21 cellular contexts compared by ENCODE assay signal in genomic region chr3:80050826-80051601, GRCh38.
A peak's percentile ranks its signal among the peaks of the same experiment; 100 is the strongest.
DNase-seq lines count a peak whose midpoint lies in the region; ATAC-seq and TF ChIP-seq lines count a peak whose summit lies in the region.
"Had no signal": no experiment of that assay in that cellular context is flagged by ENCODE, and none has a peak within 500 bp of the region (broad histone marks: within the 10 kb centered on the region; RNA-seq: fewer than 3 reads in every experiment).

No MANE protein-coding gene starts in this region.

- H2AFZ ChIP-seq in SK-N-SH (ENCODE audit: low read depth): no peak overlapping the region

- no peaks in the 10 kb centered on the region for H4K20me1 ChIP-seq in SK-N-SH (ENCODE audit: insufficient read depth)

- no peaks in the 10 kb centered on the region for H3K36me3 ChIP-seq in SK-N-SH (replicated peaks in 1 of 2; ENCODE audit: control insufficient read depth in 1 of 2, insufficient read depth in 2 of 2, low read length in 1 of 2)
- no peaks in the 10 kb centered on the region for H3K36me3 ChIP-seq in gastroesophageal sphincter
- H3K36me3 ChIP-seq: SJSA1 had no signal

- H3K4me3 ChIP-seq in SK-N-SH (ENCODE audit: low read depth in 2 of 2, low read length in 1 of 2): no peak overlapping the region
- no peak overlapping the region for H3K4me3 ChIP-seq in gastroesophageal sphincter
- H3K4me3 ChIP-seq: SJSA1 had no signal

- H3K27ac ChIP-seq in SK-N-SH (ENCODE audit: low read depth in 2 of 2, low read length in 1 of 2) (no peak overlapping the region), gastroesophageal sphincter (no peak overlapping the region)
- H3K27ac ChIP-seq: SJSA1 had no signal

- H3K9me3 Mint-ChIP-seq in stimulated activated memory B cell treated with anti-CD40 and anti-IgM and Interleukin-4, amounts not matched to agents 10 μg/mL and 1 μg/mL and 100 μg/mL, for 72 hours: peaks cover 5% of the 10 kb centered on the region

- H3F3A ChIP-seq in SK-N-SH (replicated peaks; ENCODE audit: insufficient read depth): no peaks in the 10 kb centered on the region

- H3K27me3 Mint-ChIP-seq in stimulated activated memory B cell treated with anti-CD40 and anti-IgM and Interleukin-4, amounts not matched to agents 10 μg/mL and 1 μg/mL and 100 μg/mL, for 72 hours: no peaks in the 10 kb centered on the region
- H3K27me3 Mint-ChIP-seq: IgD-negative memory B cell had no signal

- no peak overlapping the region for H3K4me2 ChIP-seq in SK-N-SH

- no peak for TF ChIP-seq RAD21 in SK-N-SH (IDR thresholded peaks at IDR 0.05; ENCODE audit: low read length)

- POLR2A ChIA-PET in SK-N-SH (lab: Yijun Ruan, JAX): no interaction called here

- DNase-seq in SK-N-SH (peak; percentile 7), HuH-7 (ENCODE audit: low spot score) (peak; percentile 8), DMS153 treated with DMSO at 0.1 percent for 48 hours (lab: John Stamatoyannopoulos, UW; ENCODE audit: unreplicated experiment) (no peak), T-helper 9 cell (no peak)
- no peak for DNase-seq in activated CD8-positive, alpha-beta memory T cell treated with anti-CD3 and anti-CD28 coated beads, Interleukin-2, amount 50 U/mL, for 4 hours
- DNase-seq: 8988T; CD8-positive, alpha-beta T cell; DND-41; GDM1; HFFc6; Kasumi-1; MM.1S; NCI-H1092 treated with DMSO at 0.1 percent for 48 hours; NCI-H1694 treated with DMSO at 0.1 percent for 48 hours; NCI-H226; PC-3 had no signal

- TF ChIP-seq POLR2A in gastroesophageal sphincter (IDR thresholded peaks at IDR 0.05): no peak

- WGBS in SK-N-SH (ENCODE audit: low lambda C conversion rate): 82% methylated on average over 17 of the region's 34 CpGs
- WGBS in gastroesophageal sphincter (ENCODE audit: low coverage in 1 of 2), 2 donors: 73 to 80% methylated on average over 3 to 4 of the region's 34 CpGs

- ATAC-seq in SK-N-SH treated with all-trans-retinoic acid at 6 μM for 48 hours (no peak), gastroesophageal sphincter (peak; percentile 36)
- peak; percentile 55 for ATAC-seq in stimulated activated memory B cell treated with anti-CD40 and anti-IgM and Interleukin-4, amounts not matched to agents 10 μg/mL and 1 μg/mL and 100 μg/mL, for 72 hours
- ATAC-seq: CD8-positive, alpha-beta T cell; PC-3 had no signal

- H3K9me2 ChIP-seq in SK-N-SH: no peaks in the 10 kb centered on the region; the same call in 1 of the 2 replicates

- H3K27me3 ChIP-seq in SK-N-SH (ENCODE audit: insufficient read depth): no peaks in the 10 kb centered on the region
- H3K27me3 ChIP-seq in gastroesophageal sphincter: no peaks in the 10 kb centered on the region
- H3K27me3 ChIP-seq: SJSA1 had no signal

- H3K4me3 Mint-ChIP-seq in stimulated activated memory B cell treated with anti-CD40 and anti-IgM and Interleukin-4, amounts not matched to agents 10 μg/mL and 1 μg/mL and 100 μg/mL, for 72 hours: no peak overlapping the region
- H3K4me3 Mint-ChIP-seq: CD8-positive, alpha-beta T cell; HFFc6; IgD-negative memory B cell had no signal

- no peak overlapping the region for H3K27ac Mint-ChIP-seq in stimulated activated memory B cell treated with anti-CD40 and anti-IgM and Interleukin-4, amounts not matched to agents 10 μg/mL and 1 μg/mL and 100 μg/mL, for 72 hours
- H3K27ac Mint-ChIP-seq: CD8-positive, alpha-beta T cell; HFFc6; IgD-negative memory B cell had no signal

- no peaks in the 10 kb centered on the region for H3K4me1 Mint-ChIP-seq in stimulated activated memory B cell treated with anti-CD40 and anti-IgM and Interleukin-4, amounts not matched to agents 10 μg/mL and 1 μg/mL and 100 μg/mL, for 72 hours

- H3K9me3 ChIP-seq in SK-N-SH: no peaks in the 10 kb centered on the region
- no peaks in the 10 kb centered on the region for H3K9me3 ChIP-seq in gastroesophageal sphincter
- H3K9me3 ChIP-seq: SJSA1 had no signal

- TF ChIP-seq CTCF in SK-N-SH (IDR thresholded peaks at IDR 0.05) (no peak), gastroesophageal sphincter (IDR thresholded peaks at IDR 0.05) (no peak)

- H3K79me2 ChIP-seq in SK-N-SH (ENCODE audit: insufficient read depth): no peaks in the 10 kb centered on the region

- TF ChIP-seq EP300 in SK-N-SH (IDR thresholded peaks at IDR 0.05; ENCODE audit: borderline replicate concordance in 1 of 2, low read depth in 1 of 2, low read length in 1 of 2) (no peak), gastroesophageal sphincter (IDR thresholded peaks at IDR 0.05) (no peak)

- H3K4me1 ChIP-seq in SK-N-SH (ENCODE audit: control insufficient read depth in 1 of 2, insufficient read depth in 2 of 2, low read depth in 1 of 2, low read length in 1 of 2): no peaks in the 10 kb centered on the region
- H3K4me1 ChIP-seq in gastroesophageal sphincter: no peaks in the 10 kb centered on the region
- H3K4me1 ChIP-seq: SJSA1 had no signal

- CTCF ChIA-PET in SK-N-SH (lab: Yijun Ruan, JAX): no interaction called here

- H3K36me3 Mint-ChIP-seq in stimulated activated memory B cell treated with anti-CD40 and anti-IgM and Interleukin-4, amounts not matched to agents 10 μg/mL and 1 μg/mL and 100 μg/mL, for 72 hours: no peaks in the 10 kb centered on the region
- H3K36me3 Mint-ChIP-seq: CD8-positive, alpha-beta T cell had no signal

- H3K9ac ChIP-seq in SK-N-SH: no peak overlapping the region

TF ChIP-seq in SK-N-SH, 30 proteins besides CTCF, POLR2A, EP300 and RAD21 (continues in another document):
- TF ChIP-seq TAF1 (IDR thresholded peaks at IDR 0.05; ENCODE audit: borderline replicate concordance, low read depth, low read length) (no peak), SMC3 (IDR thresholded peaks at IDR 0.05; ENCODE audit: low read depth, low read length) (no peak), RFX5 (IDR thresholded peaks at IDR 0.05; ENCODE audit: low read length) (no peak), GABPA (IDR thresholded peaks at IDR 0.05; ENCODE audit: low read depth) (no peak), USF1 (IDR thresholded peaks at IDR 0.05; ENCODE audit: borderline replicate concordance, low read depth) (no peak), TCF12 (IDR thresholded peaks at IDR 0.05) (no peak), CHD2 (IDR thresholded peaks at IDR 0.05; ENCODE audit: low read length, partially characterized antibody) (no peak), NFIC (IDR thresholded peaks at IDR 0.05; ENCODE audit: borderline replicate concordance) (no peak), MEF2A (IDR thresholded peaks at IDR 0.05; ENCODE audit: borderline replicate concordance, low read depth) (no peak), NRF1 (IDR thresholded peaks at IDR 0.05; ENCODE audit: low read depth, low read length) (no peak), MXI1 (IDR thresholded peaks at IDR 0.05; ENCODE audit: low read depth, low read length) (no peak), YY1 (IDR thresholded peaks at IDR 0.05; ENCODE audit: low read depth) (no peak), RCOR1 (IDR thresholded peaks at IDR 0.05; ENCODE audit: low read length) (no peak)

TF ChIP-seq in SK-N-SH treated with all-trans-retinoic acid at 6 μM for 48 hours, 23 proteins besides CTCF, POLR2A, EP300 and RAD21 (continues in another document):
- TF ChIP-seq BACH2 (CRISPR knock-in tag; IDR thresholded peaks at IDR 0.05; ENCODE audit: borderline replicate concordance) (no peak), CSRNP3 (CRISPR knock-in tag; IDR thresholded peaks at IDR 0.05) (no peak), ZNF8 (CRISPR knock-in tag; IDR thresholded peaks at IDR 0.05) (no peak), ESRRG (CRISPR knock-in tag; IDR thresholded peaks at IDR 0.05) (no peak), ZNF565 (CRISPR knock-in tag; conservative IDR thresholded peaks at IDR 0.05; ENCODE audit: low read depth) (no peak), TSHZ2 (CRISPR knock-in tag; IDR thresholded peaks at IDR 0.05) (no peak), TOX (CRISPR knock-in tag; IDR thresholded peaks at IDR 0.05; ENCODE audit: borderline replicate concordance) (no peak)

Comparison
In these comparisons a context has a peak if more than half of its experiments do, and no peak if none do; other contexts are left out.
1. DNase-seq: peak in SK-N-SH (single experiment) and HuH-7 (single experiment); none in activated CD8-positive, alpha-beta memory T cell treated with anti-CD3 and anti-CD28 coated beads, Interleukin-2, amount 50 U/mL, for 4 hours (single experiment), DMS153 treated with DMSO at 0.1 percent for 48 hours (single experiment) and T-helper 9 cell (single experiment).